20 cellular contexts compared by ENCODE assay signal in genomic region chrX:43176686-43177085, GRCh38.
DNase-seq lines count a peak whose midpoint lies in the region; FAIRE-seq and TF ChIP-seq lines count a peak whose summit lies in the region.
"Had no signal": no experiment of that assay in that cellular context is flagged by ENCODE, and none has a peak within 500 bp of the region (broad histone marks: within the 10 kb centered on the region; RNA-seq: fewer than 3 reads in every experiment).

No MANE protein-coding gene starts in this region.

- DNase-seq in DMS53 (lab: John Stamatoyannopoulos, UW) (peak; percentile 12), DMS53 treated with DMSO at 0.1 percent for 48 hours (lab: John Stamatoyannopoulos, UW; ENCODE audit: unreplicated experiment) (no peak), COLO668 (lab: John Stamatoyannopoulos, UW; ENCODE audit: unreplicated experiment) (peak; percentile 0), M059J (ENCODE audit: low read depth) (peak; percentile 15), epithelial cell of esophagus (ENCODE audit: low read depth) (peak; percentile 31), NCI-H2081 (lab: John Stamatoyannopoulos, UW) (no peak), H54 (ENCODE audit: insufficient read length, low spot score) (no peak), OCI-M1 (lab: John Stamatoyannopoulos, UW) (no peak)
- DNase-seq: 8988T; CD8-positive, alpha-beta memory T cell; KG1; MG63; NCI-H1092; NCI-H146; NCI-H2081 treated with DMSO at 0.1 percent for 48 hours; NCI-H2227 treated with DMSO at 0.1 percent for 48 hours; NCI-H524 treated with DMSO at 0.1 percent for 48 hours; NK-92 treated with Interleukin-12 subunit alpha and Interleukin-12 subunit beta, amount 100 ng/mL, for 24 hours had no signal

- TF ChIP-seq CTCF in epithelial cell of esophagus (IDR thresholded peaks at IDR 0.05; ENCODE audit: insufficient read depth, low read depth, low read length, missing control alignments) = no peak

- H3K4me3 ChIP-seq in epithelial cell of esophagus (ENCODE audit: low read length) = no peak overlapping the region
- H3K4me3 ChIP-seq: BLaER1, MG63, SJCRH30 had no signal

- TF ChIP-seq POLR2A in H54 (IDR thresholded peaks at IDR 0.05; ENCODE audit: low read depth, low read length) = no peak

- FAIRE-seq in H54 (lab: Jason Lieb, UNC) = no peak

Comparison
In these comparisons a context has a peak if more than half of its experiments do, and no peak if none do; other contexts are left out.
1. DNase-seq: peak in DMS53 (single experiment), COLO668 (single experiment), M059J (single experiment) and epithelial cell of esophagus (single experiment); none in DMS53 treated with DMSO at 0.1 percent for 48 hours (single experiment), NCI-H2081 (0 of 2), H54 (single experiment) and OCI-M1 (single experiment).